In genomic region chr16:68640972-68641371, GRCh38 we compare ENCODE assay signal across 1 cellular context.
TF ChIP-seq lines count a peak whose summit lies in the region.

No MANE protein-coding gene starts in this region.

TF ChIP-seq in GM23338, 12 proteins besides CTCF, POLR2A, EP300 and RAD21 (continued from another document):
- TF ChIP-seq ETS1 (IDR thresholded peaks at IDR 0.05) (no peak), ZNF331 (CRISPR knock-in tag; IDR thresholded peaks at IDR 0.05; ENCODE audit: low read depth) (no peak)
TF ChIP-seq in GM23338: peak in this region for 0.
